ENCODE assay signal across 9 cellular contexts in genomic region chr21:36859744-36860501, GRCh38.
DNase-seq lines count a peak whose midpoint lies in the region; ATAC-seq lines count a peak whose summit lies in the region.
"Had no signal": no experiment of that assay in that cellular context is flagged by ENCODE, and none has a peak within 500 bp of the region (broad histone marks: within the 10 kb centered on the region; RNA-seq: fewer than 3 reads in every experiment).

No MANE protein-coding gene starts in this region.

- H3K27ac Mint-ChIP-seq in activated T-helper 2 cell treated with anti-CD3 and anti-CD28 coated beads, Interferon-gamma antibody, Interleukin-2, Interleukin-4, amounts not matched to agents 10 μg/mL and 5 μg/mL and 100 μg/mL, durations not matched to agents 14 hours and 24 hours and 36 hours = no peak overlapping the region
- no peak overlapping the region for H3K27ac Mint-ChIP-seq in stimulated activated naive CD8-positive, alpha-beta T cell treated with anti-CD3 and anti-CD28 coated beads, Interleukin-15, amount 100 ng/mL, for 72 hours
- H3K27ac Mint-ChIP-seq: CD8-positive, alpha-beta T cell had no signal

- no peaks in the 10 kb centered on the region for H3K9me3 Mint-ChIP-seq in activated T-helper 2 cell treated with anti-CD3 and anti-CD28 coated beads, Interferon-gamma antibody, Interleukin-2, Interleukin-4, amounts not matched to agents 10 μg/mL and 5 μg/mL and 100 μg/mL, durations not matched to agents 14 hours and 24 hours and 36 hours
- no peaks in the 10 kb centered on the region for H3K9me3 Mint-ChIP-seq in stimulated activated naive CD8-positive, alpha-beta T cell treated with anti-CD3 and anti-CD28 coated beads, Interleukin-15, amount 100 ng/mL, for 72 hours
- H3K9me3 Mint-ChIP-seq: CD8-positive, alpha-beta T cell had no signal

- H3K4me3 Mint-ChIP-seq in activated T-helper 2 cell treated with anti-CD3 and anti-CD28 coated beads, Interferon-gamma antibody, Interleukin-2, Interleukin-4, amounts not matched to agents 10 μg/mL and 5 μg/mL and 100 μg/mL, durations not matched to agents 14 hours and 24 hours and 36 hours (ENCODE audit: low read depth) = no peak overlapping the region
- H3K4me3 Mint-ChIP-seq in stimulated activated naive CD8-positive, alpha-beta T cell treated with anti-CD3 and anti-CD28 coated beads, Interleukin-15, amount 100 ng/mL, for 72 hours = no peak overlapping the region
- H3K4me3 Mint-ChIP-seq: CD8-positive, alpha-beta T cell had no signal

- H3K4me1 Mint-ChIP-seq in activated T-helper 2 cell treated with anti-CD3 and anti-CD28 coated beads, Interferon-gamma antibody, Interleukin-2, Interleukin-4, amounts not matched to agents 10 μg/mL and 5 μg/mL and 100 μg/mL, durations not matched to agents 14 hours and 24 hours and 36 hours (ENCODE audit: low read depth) = peaks cover 21% of the 10 kb centered on the region
- H3K4me1 Mint-ChIP-seq in stimulated activated naive CD8-positive, alpha-beta T cell treated with anti-CD3 and anti-CD28 coated beads, Interleukin-15, amount 100 ng/mL, for 72 hours = peaks cover 23% of the 10 kb centered on the region

- peak; percentile 16 for DNase-seq in NK-92 treated with Interleukin-12 subunit alpha and Interleukin-12 subunit beta, amount 100 ng/mL, for 24 hours (lab: John Stamatoyannopoulos, UW)
- DNase-seq in NK-92 (lab: John Stamatoyannopoulos, UW; ENCODE audit: unreplicated experiment) (no peak), NCI-H460 (ENCODE audit: extremely low read depth, low read depth) (peak; percentile 74), inferior parietal cortex (ENCODE audit: extremely low spot score) (peak; percentile 13)
- DNase-seq in activated T-helper 2 cell treated with anti-CD3 and anti-CD28 coated beads, Interferon-gamma antibody, Interleukin-2, Interleukin-4, amounts not matched to agents 10 μg/mL and 5 μg/mL and 100 μg/mL, durations not matched to agents 14 hours and 24 hours and 36 hours (ENCODE audit: low spot score) = peak; percentile 50
- peak in 1 of 2 donors; percentile 13 for DNase-seq in stimulated activated naive CD8-positive, alpha-beta T cell treated with anti-CD3 and anti-CD28 coated beads, Interleukin-15, amount 100 ng/mL, for 72 hours
- no peak for DNase-seq in effector CD8-positive, alpha-beta T cell (lab: John Stamatoyannopoulos, UW)

- intact Hi-C loops in activated T-helper 2 cell treated with anti-CD3 and anti-CD28 coated beads, Interferon-gamma antibody, Interleukin-2, Interleukin-4, amounts not matched to agents 10 μg/mL and 5 μg/mL and 100 μg/mL, durations not matched to agents 14 hours and 24 hours and 36 hours (cut with micrococcal nuclease) = no loop called here

- no peaks in the 10 kb centered on the region for H3K27me3 Mint-ChIP-seq in activated T-helper 2 cell treated with anti-CD3 and anti-CD28 coated beads, Interferon-gamma antibody, Interleukin-2, Interleukin-4, amounts not matched to agents 10 μg/mL and 5 μg/mL and 100 μg/mL, durations not matched to agents 14 hours and 24 hours and 36 hours (ENCODE audit: low read depth)
- H3K27me3 Mint-ChIP-seq in stimulated activated naive CD8-positive, alpha-beta T cell treated with anti-CD3 and anti-CD28 coated beads, Interleukin-15, amount 100 ng/mL, for 72 hours = no peaks in the 10 kb centered on the region

- no peaks in the 10 kb centered on the region for H3K36me3 Mint-ChIP-seq in activated T-helper 2 cell treated with anti-CD3 and anti-CD28 coated beads, Interferon-gamma antibody, Interleukin-2, Interleukin-4, amounts not matched to agents 10 μg/mL and 5 μg/mL and 100 μg/mL, durations not matched to agents 14 hours and 24 hours and 36 hours (ENCODE audit: low read depth)

- peak; percentile 64 for ATAC-seq in stimulated activated naive CD8-positive, alpha-beta T cell treated with anti-CD3 and anti-CD28 coated beads, Interleukin-15, amount 100 ng/mL, for 72 hours
- ATAC-seq in HG03520 (IDR thresholded peaks at IDR 0.05; ENCODE audit: unreplicated experiment) = no peak
- ATAC-seq: CD8-positive, alpha-beta T cell had no signal

Comparison
In these comparisons a context has a peak if more than half of its experiments do, and no peak if none do; other contexts are left out.
1. DNase-seq: peak in NK-92 treated with Interleukin-12 subunit alpha and Interleukin-12 subunit beta, amount 100 ng/mL, for 24 hours (single experiment), NCI-H460 (single experiment), activated T-helper 2 cell treated with anti-CD3 and anti-CD28 coated beads, Interferon-gamma antibody, Interleukin-2, Interleukin-4, amounts not matched to agents 10 μg/mL and 5 μg/mL and 100 μg/mL, durations not matched to agents 14 hours and 24 hours and 36 hours (single experiment) and inferior parietal cortex (single experiment); none in NK-92 (single experiment) and effector CD8-positive, alpha-beta T cell (single experiment).